Comparison of ENCODE assay signal across 3 cellular contexts in genomic region chr7:84183741-84184140, GRCh38.
TF ChIP-seq lines count a peak whose summit lies in the region.

No MANE protein-coding gene starts in this region.

TF ChIP-seq in SK-N-SH, 30 proteins besides CTCF, POLR2A, EP300 and RAD21 (continued from another document):
- TF ChIP-seq NFIC (IDR thresholded peaks at IDR 0.05; ENCODE audit: borderline replicate concordance) (no peak), TEAD4 (IDR thresholded peaks at IDR 0.05; ENCODE audit: borderline replicate concordance, insufficient read depth) (no peak), FOSL2 (IDR thresholded peaks at IDR 0.05; ENCODE audit: borderline replicate concordance, low read depth) (no peak), TCF12 (IDR thresholded peaks at IDR 0.05) (no peak), ZBTB33 (IDR thresholded peaks at IDR 0.05; ENCODE audit: borderline replicate concordance, low read depth) (no peak), GATA2 (CRISPR knock-in tag; IDR thresholded peaks at IDR 0.05) (no peak), NRF1 (IDR thresholded peaks at IDR 0.05; ENCODE audit: low read depth, low read length) (no peak), RFX5 (IDR thresholded peaks at IDR 0.05; ENCODE audit: low read length) (no peak), SIN3A (IDR thresholded peaks at IDR 0.05; ENCODE audit: borderline replicate concordance, low read depth, low read length) (no peak), GABPA (IDR thresholded peaks at IDR 0.05; ENCODE audit: low read depth) (no peak)
- TF ChIP-seq, protein P1, sequence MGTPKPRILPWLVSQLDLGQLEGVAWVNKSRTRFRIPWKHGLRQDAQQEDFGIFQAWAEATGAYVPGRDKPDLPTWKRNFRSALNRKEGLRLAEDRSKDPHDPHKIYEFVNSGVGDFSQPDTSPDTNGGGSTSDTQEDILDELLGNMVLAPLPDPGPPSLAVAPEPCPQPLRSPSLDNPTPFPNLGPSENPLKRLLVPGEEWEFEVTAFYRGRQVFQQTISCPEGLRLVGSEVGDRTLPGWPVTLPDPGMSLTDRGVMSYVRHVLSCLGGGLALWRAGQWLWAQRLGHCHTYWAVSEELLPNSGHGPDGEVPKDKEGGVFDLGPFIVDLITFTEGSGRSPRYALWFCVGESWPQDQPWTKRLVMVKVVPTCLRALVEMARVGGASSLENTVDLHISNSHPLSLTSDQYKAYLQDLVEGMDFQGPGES (IDR thresholded peaks at IDR 0.05; ENCODE audit: low read depth, low read length) = no peak

TF ChIP-seq in SK-N-SH treated with all-trans-retinoic acid at 6 μM for 48 hours, 23 proteins besides CTCF, POLR2A, EP300 and RAD21:
- TF ChIP-seq, protein P2, sequence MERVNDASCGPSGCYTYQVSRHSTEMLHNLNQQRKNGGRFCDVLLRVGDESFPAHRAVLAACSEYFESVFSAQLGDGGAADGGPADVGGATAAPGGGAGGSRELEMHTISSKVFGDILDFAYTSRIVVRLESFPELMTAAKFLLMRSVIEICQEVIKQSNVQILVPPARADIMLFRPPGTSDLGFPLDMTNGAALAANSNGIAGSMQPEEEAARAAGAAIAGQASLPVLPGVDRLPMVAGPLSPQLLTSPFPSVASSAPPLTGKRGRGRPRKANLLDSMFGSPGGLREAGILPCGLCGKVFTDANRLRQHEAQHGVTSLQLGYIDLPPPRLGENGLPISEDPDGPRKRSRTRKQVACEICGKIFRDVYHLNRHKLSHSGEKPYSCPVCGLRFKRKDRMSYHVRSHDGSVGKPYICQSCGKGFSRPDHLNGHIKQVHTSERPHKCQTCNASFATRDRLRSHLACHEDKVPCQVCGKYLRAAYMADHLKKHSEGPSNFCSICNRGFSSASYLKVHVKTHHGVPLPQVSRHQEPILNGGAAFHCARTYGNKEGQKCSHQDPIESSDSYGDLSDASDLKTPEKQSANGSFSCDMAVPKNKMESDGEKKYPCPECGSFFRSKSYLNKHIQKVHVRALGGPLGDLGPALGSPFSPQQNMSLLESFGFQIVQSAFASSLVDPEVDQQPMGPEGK (CRISPR knock-in tag; IDR thresholded peaks at IDR 0.05; ENCODE audit: borderline replicate concordance) = no peak
- TF ChIP-seq PPARA (CRISPR knock-in tag; IDR thresholded peaks at IDR 0.05; ENCODE audit: borderline replicate concordance) (no peak), BACH2 (CRISPR knock-in tag; IDR thresholded peaks at IDR 0.05; ENCODE audit: borderline replicate concordance) (no peak)
TF ChIP-seq in SK-N-SH treated with all-trans-retinoic acid at 6 μM for 48 hours: peak in this region for 0.

TF ChIP-seq in GM23338, 12 proteins besides CTCF, POLR2A, EP300 and RAD21 (continued from another document):
- TF ChIP-seq ZNF462 (CRISPR knock-in tag; IDR thresholded peaks at IDR 0.05) (no peak), ZNF331 (CRISPR knock-in tag; IDR thresholded peaks at IDR 0.05; ENCODE audit: low read depth) (no peak), NANOG (IDR thresholded peaks at IDR 0.05; ENCODE audit: borderline replicate concordance) (no peak), JUNB (IDR thresholded peaks at IDR 0.05; ENCODE audit: unreplicated experiment) (no peak), EZH2phosphoT487 (IDR thresholded peaks at IDR 0.05; ENCODE audit: unreplicated experiment) (no peak), POLR2AphosphoS5 (IDR thresholded peaks at IDR 0.05; ENCODE audit: low read depth) (no peak), STAT1 (IDR thresholded peaks at IDR 0.05; ENCODE audit: unreplicated experiment) (no peak)
- TF ChIP-seq, protein P3, sequence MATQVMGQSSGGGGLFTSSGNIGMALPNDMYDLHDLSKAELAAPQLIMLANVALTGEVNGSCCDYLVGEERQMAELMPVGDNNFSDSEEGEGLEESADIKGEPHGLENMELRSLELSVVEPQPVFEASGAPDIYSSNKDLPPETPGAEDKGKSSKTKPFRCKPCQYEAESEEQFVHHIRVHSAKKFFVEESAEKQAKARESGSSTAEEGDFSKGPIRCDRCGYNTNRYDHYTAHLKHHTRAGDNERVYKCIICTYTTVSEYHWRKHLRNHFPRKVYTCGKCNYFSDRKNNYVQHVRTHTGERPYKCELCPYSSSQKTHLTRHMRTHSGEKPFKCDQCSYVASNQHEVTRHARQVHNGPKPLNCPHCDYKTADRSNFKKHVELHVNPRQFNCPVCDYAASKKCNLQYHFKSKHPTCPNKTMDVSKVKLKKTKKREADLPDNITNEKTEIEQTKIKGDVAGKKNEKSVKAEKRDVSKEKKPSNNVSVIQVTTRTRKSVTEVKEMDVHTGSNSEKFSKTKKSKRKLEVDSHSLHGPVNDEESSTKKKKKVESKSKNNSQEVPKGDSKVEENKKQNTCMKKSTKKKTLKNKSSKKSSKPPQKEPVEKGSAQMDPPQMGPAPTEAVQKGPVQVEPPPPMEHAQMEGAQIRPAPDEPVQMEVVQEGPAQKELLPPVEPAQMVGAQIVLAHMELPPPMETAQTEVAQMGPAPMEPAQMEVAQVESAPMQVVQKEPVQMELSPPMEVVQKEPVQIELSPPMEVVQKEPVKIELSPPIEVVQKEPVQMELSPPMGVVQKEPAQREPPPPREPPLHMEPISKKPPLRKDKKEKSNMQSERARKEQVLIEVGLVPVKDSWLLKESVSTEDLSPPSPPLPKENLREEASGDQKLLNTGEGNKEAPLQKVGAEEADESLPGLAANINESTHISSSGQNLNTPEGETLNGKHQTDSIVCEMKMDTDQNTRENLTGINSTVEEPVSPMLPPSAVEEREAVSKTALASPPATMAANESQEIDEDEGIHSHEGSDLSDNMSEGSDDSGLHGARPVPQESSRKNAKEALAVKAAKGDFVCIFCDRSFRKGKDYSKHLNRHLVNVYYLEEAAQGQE (IDR thresholded peaks at IDR 0.05; ENCODE audit: unreplicated experiment) = no peak
- TF ChIP-seq, protein P4, sequence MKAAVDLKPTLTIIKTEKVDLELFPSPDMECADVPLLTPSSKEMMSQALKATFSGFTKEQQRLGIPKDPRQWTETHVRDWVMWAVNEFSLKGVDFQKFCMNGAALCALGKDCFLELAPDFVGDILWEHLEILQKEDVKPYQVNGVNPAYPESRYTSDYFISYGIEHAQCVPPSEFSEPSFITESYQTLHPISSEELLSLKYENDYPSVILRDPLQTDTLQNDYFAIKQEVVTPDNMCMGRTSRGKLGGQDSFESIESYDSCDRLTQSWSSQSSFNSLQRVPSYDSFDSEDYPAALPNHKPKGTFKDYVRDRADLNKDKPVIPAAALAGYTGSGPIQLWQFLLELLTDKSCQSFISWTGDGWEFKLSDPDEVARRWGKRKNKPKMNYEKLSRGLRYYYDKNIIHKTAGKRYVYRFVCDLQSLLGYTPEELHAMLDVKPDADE (IDR thresholded peaks at IDR 0.05) = no peak
